In the genomic region with DNA sequence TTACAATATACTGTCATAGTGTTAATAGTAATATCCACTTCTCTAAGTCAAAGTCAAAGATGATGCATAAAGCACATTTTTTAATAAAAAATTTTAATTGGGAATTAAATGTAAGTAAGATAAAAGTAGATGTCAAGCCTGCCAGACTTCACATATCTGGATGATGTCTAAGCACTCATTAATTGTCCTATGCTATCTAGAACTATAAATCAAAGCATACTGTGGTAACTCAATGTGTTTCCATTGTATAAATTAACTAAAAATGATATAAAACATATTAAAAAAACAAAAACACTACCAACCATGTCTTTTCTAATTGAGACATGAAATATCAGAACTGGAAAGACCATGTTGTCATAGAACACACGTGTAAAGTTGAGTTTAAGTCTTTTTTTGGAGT, we compare ENCODE assay signal across 33 cellular contexts. TPM values are rescaled to one million over a fixed set of nuclear protein-coding genes. Genes with fewer than 3 reads are reported as not detected.
DNase-seq lines count a peak whose midpoint lies in the region; ATAC-seq and TF ChIP-seq lines count a peak whose summit lies in the region.
"Had no signal": no experiment of that assay in that cellular context is flagged by ENCODE, and none has a peak within 500 bp of the region (broad histone marks: within the 10 kb centered on the region; RNA-seq: fewer than 3 reads in every experiment).

No MANE protein-coding gene starts in this region.

- H3F3A ChIP-seq in SK-N-SH (replicated peaks; ENCODE audit: insufficient read depth) = peaks cover 15% of the 10 kb centered on the region

- H3K9me3 Mint-ChIP-seq in dendritic cell treated with granulocyte-macrophage colony-stimulating factor and Interleukin-4, amounts not matched to agents 40 ng/mL and 50 ng/mL, for 4 days = no peaks in the 10 kb centered on the region
- H3K9me3 Mint-ChIP-seq: CD4-positive, alpha-beta memory T cell; CD4-positive, alpha-beta T cell; CD4-positive, CD25-positive, alpha-beta regulatory T cell; CD8-positive, alpha-beta memory T cell; CD8-positive, alpha-beta T cell had no signal

- no peaks in the 10 kb centered on the region for H3K9me3 ChIP-seq in SK-N-SH
- H3K9me3 ChIP-seq: A549, BE2C, BLaER1, Caco-2 had no signal

- H3K4me1 ChIP-seq in SK-N-SH (ENCODE audit: control insufficient read depth in 1 of 2, insufficient read depth in 2 of 2, low read depth in 1 of 2, low read length in 1 of 2) = no peaks in the 10 kb centered on the region; a peak in 1 of 4 replicates
- H3K4me1 ChIP-seq: A549, BE2C, BLaER1, Caco-2 had no signal

- TF ChIP-seq RAD21 in SK-N-SH (IDR thresholded peaks at IDR 0.05; ENCODE audit: low read length) = no peak

- no peak overlapping the region for H3K4me3 ChIP-seq in SK-N-SH (ENCODE audit: low read depth in 2 of 2, low read length in 1 of 2)
- H3K4me3 ChIP-seq: A549; BLaER1; BLaER1 treated with 17β-estradiol and CSF1 and Interleukin-3, amounts not matched to agents 10 nM and 100 nM had no signal

- no peak overlapping the region for H3K27ac ChIP-seq in SK-N-SH (ENCODE audit: low read depth in 2 of 2, low read length in 1 of 2)
- H3K27ac ChIP-seq: 22Rv1, A549, BLaER1, C4-2B had no signal

- H3K27ac Mint-ChIP-seq in dendritic cell treated with granulocyte-macrophage colony-stimulating factor and Interleukin-4, amounts not matched to agents 40 ng/mL and 50 ng/mL, for 4 days = peak overlapping the region; percentile 19
- H3K27ac Mint-ChIP-seq: B cell; CD4-positive, alpha-beta memory T cell; CD4-positive, alpha-beta T cell; CD4-positive, CD25-positive, alpha-beta regulatory T cell; CD8-positive, alpha-beta T cell had no signal

- CTCF ChIA-PET in SK-N-SH (lab: Yijun Ruan, JAX) = no interaction called here

- H3K4me2 ChIP-seq in SK-N-SH = no peak overlapping the region
- H3K4me2 ChIP-seq: A549, BLaER1 had no signal

- H3K27me3 Mint-ChIP-seq in dendritic cell treated with granulocyte-macrophage colony-stimulating factor and Interleukin-4, amounts not matched to agents 40 ng/mL and 50 ng/mL, for 4 days = no peaks in the 10 kb centered on the region
- H3K27me3 Mint-ChIP-seq: B cell; CD4-positive, alpha-beta memory T cell; CD4-positive, alpha-beta T cell; CD4-positive, CD25-positive, alpha-beta regulatory T cell; CD8-positive, alpha-beta memory T cell had no signal

- peaks cover 15% of the 10 kb centered on the region for H3K4me1 Mint-ChIP-seq in dendritic cell treated with granulocyte-macrophage colony-stimulating factor and Interleukin-4, amounts not matched to agents 40 ng/mL and 50 ng/mL, for 4 days (ENCODE audit: low read depth)
- H3K4me1 Mint-ChIP-seq: B cell, CD14-positive monocyte had no signal

- no peak for DNase-seq in SK-N-SH
- peak; percentile 8 for DNase-seq in superior temporal gyrus (ENCODE audit: extremely low spot score)
- no peak for DNase-seq in stimulated activated CD4-positive, alpha-beta T cell treated with anti-CD3 and anti-CD28 coated beads, Interleukin-2, amount 100 ng/mL, for 48 hours
- DNase-seq in Right ventricle myocardium superior = no peak
- DNase-seq: 8988T; ACHN; AML-193; BE2C; C1 segment of cervical spinal cord; Caco-2; Calu3; CD4-positive, alpha-beta memory T cell; CD4-positive, alpha-beta T cell; CD4-positive, CD25-positive, alpha-beta regulatory T cell; CD8-positive, alpha-beta memory T cell; CD8-positive, alpha-beta T cell; COR-L47; DMS 273 treated with DMSO at 0.1 percent for 48 hours; DMS153; DMS53; DMS79; DMS79 treated with DMSO at 0.1 percent for 48 hours; DND-41; EL had no signal

- H2AFZ ChIP-seq in SK-N-SH (ENCODE audit: low read depth) = no peak overlapping the region

- WGBS in SK-N-SH (ENCODE audit: low lambda C conversion rate) = 91% methylated on average over 1 of the region's 1 CpG

- no peak overlapping the region for H3K4me3 Mint-ChIP-seq in dendritic cell treated with granulocyte-macrophage colony-stimulating factor and Interleukin-4, amounts not matched to agents 40 ng/mL and 50 ng/mL, for 4 days
- H3K4me3 Mint-ChIP-seq: B cell; CD14-positive monocyte; CD4-positive, alpha-beta memory T cell; CD4-positive, alpha-beta T cell; CD4-positive, CD25-positive, alpha-beta regulatory T cell; CD8-positive, alpha-beta memory T cell; CD8-positive, alpha-beta T cell had no signal

- no peak overlapping the region for H3K9ac ChIP-seq in SK-N-SH
- H3K9ac ChIP-seq: BLaER1; BLaER1 treated with 17β-estradiol and CSF1 and Interleukin-3, amounts not matched to agents 10 nM and 100 nM had no signal

- H3K27me3 ChIP-seq in SK-N-SH (ENCODE audit: insufficient read depth) = no peaks in the 10 kb centered on the region
- H3K27me3 ChIP-seq: BE2C; BLaER1; BLaER1 treated with 17β-estradiol and CSF1 and Interleukin-3, amounts not matched to agents 10 nM and 100 nM had no signal

- H3K36me3 Mint-ChIP-seq in dendritic cell treated with granulocyte-macrophage colony-stimulating factor and Interleukin-4, amounts not matched to agents 40 ng/mL and 50 ng/mL, for 4 days (ENCODE audit: low read depth) = peaks cover 47% of the 10 kb centered on the region

- POLR2A ChIA-PET in SK-N-SH (lab: Yijun Ruan, JAX) = no interaction called here

- H4K20me1 ChIP-seq in SK-N-SH (ENCODE audit: insufficient read depth) = no peaks in the 10 kb centered on the region
- H4K20me1 ChIP-seq: BLaER1 had no signal

- ATAC-seq in SK-N-SH treated with all-trans-retinoic acid at 6 μM for 48 hours (no peak), Right ventricle myocardium superior (ENCODE audit: poor library complexity) (no peak)
- ATAC-seq: A549; CD8-positive, alpha-beta T cell had no signal

- H3K9me2 ChIP-seq in SK-N-SH = no peaks in the 10 kb centered on the region

- no peak for TF ChIP-seq CTCF in SK-N-SH (IDR thresholded peaks at IDR 0.05)

- intact Hi-C loops in dendritic cell treated with granulocyte-macrophage colony-stimulating factor and Interleukin-4, amounts not matched to agents 40 ng/mL and 50 ng/mL, for 4 days (cut with micrococcal nuclease) = no loop called here
- intact Hi-C loops in Right ventricle myocardium superior (cut with DNase I) = no loop called here

- no peak for TF ChIP-seq EP300 in SK-N-SH (IDR thresholded peaks at IDR 0.05; ENCODE audit: borderline replicate concordance in 1 of 2, low read depth in 1 of 2, low read length in 1 of 2)

- H3K79me2 ChIP-seq in SK-N-SH (ENCODE audit: insufficient read depth) = peaks cover 40% of the 10 kb centered on the region

- peaks cover 61 to 86% of the 10 kb centered on the region in 2 experiments for H3K36me3 ChIP-seq in SK-N-SH (replicated peaks in 1 of 2; ENCODE audit: control insufficient read depth in 1 of 2, insufficient read depth in 2 of 2, low read length in 1 of 2)

TF ChIP-seq in SK-N-SH treated with all-trans-retinoic acid at 6 μM for 48 hours, 23 proteins besides CTCF, POLR2A, EP300 and RAD21:
- TF ChIP-seq, protein P1, sequence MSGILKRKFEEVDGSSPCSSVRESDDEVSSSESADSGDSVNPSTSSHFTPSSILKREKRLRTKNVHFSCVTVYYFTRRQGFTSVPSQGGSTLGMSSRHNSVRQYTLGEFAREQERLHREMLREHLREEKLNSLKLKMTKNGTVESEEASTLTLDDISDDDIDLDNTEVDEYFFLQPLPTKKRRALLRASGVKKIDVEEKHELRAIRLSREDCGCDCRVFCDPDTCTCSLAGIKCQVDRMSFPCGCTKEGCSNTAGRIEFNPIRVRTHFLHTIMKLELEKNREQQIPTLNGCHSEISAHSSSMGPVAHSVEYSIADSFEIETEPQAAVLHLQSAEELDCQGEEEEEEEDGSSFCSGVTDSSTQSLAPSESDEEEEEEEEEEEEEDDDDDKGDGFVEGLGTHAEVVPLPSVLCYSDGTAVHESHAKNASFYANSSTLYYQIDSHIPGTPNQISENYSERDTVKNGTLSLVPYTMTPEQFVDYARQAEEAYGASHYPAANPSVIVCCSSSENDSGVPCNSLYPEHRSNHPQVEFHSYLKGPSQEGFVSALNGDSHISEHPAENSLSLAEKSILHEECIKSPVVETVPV (CRISPR knock-in tag; IDR thresholded peaks at IDR 0.05) = no peak
- peak; percentile 81 for TF ChIP-seq ISL1 (CRISPR knock-in tag; IDR thresholded peaks at IDR 0.05)
- no peak for TF ChIP-seq ZC3H10 (CRISPR knock-in tag; IDR thresholded peaks at IDR 0.05)
- TF ChIP-seq ZNF8 (CRISPR knock-in tag; IDR thresholded peaks at IDR 0.05) = peak; percentile 62; the same call in 1 of the 2 replicates

TF ChIP-seq in SK-N-SH, 30 proteins besides CTCF, POLR2A, EP300 and RAD21:
- TF ChIP-seq TEAD4 (IDR thresholded peaks at IDR 0.05; ENCODE audit: borderline replicate concordance, insufficient read depth) = no peak
- no peak for TF ChIP-seq SMC3 (IDR thresholded peaks at IDR 0.05; ENCODE audit: low read depth, low read length)
- no peak for TF ChIP-seq FOXM1 (IDR thresholded peaks at IDR 0.05; ENCODE audit: low read depth)
- no peak for TF ChIP-seq NRF1 (IDR thresholded peaks at IDR 0.05; ENCODE audit: low read depth, low read length)
- TF ChIP-seq RCOR1 (IDR thresholded peaks at IDR 0.05; ENCODE audit: low read length) = no peak
- no peak for TF ChIP-seq MEF2A (IDR thresholded peaks at IDR 0.05; ENCODE audit: borderline replicate concordance, low read depth)
- TF ChIP-seq GATA2 (CRISPR knock-in tag; IDR thresholded peaks at IDR 0.05) = no peak
- no peak for TF ChIP-seq CHD2 (IDR thresholded peaks at IDR 0.05; ENCODE audit: low read length, partially characterized antibody)
- no peak for TF ChIP-seq FOXJ3 (CRISPR knock-in tag; IDR thresholded peaks at IDR 0.05)
- TF ChIP-seq RXRA (IDR thresholded peaks at IDR 0.05; ENCODE audit: borderline replicate concordance, low read depth) = no peak
- TF ChIP-seq SIN3A (IDR thresholded peaks at IDR 0.05; ENCODE audit: borderline replicate concordance, low read depth, low read length) = no peak

RNA-seq across cellular contexts. Expression of a gene that starts 51.2 kb away (rescaled TPM):
- 14.2 and 17.2 TPM in 2 replicates for polyA plus RNA-seq in SK-N-SH (2012; rRNA removed)
- polyA plus RNA-seq in SK-N-SH (2012; cell fraction: cytosol; rRNA removed) = 20.0 and 22.2 TPM in 2 replicates
- 13.2 and 31.6 TPM in 2 replicates for polyA plus RNA-seq in SK-N-SH (2012; cell fraction: nucleus; rRNA removed)
- 30.3 TPM for total RNA-seq in Right ventricle myocardium superior
